8 cellular contexts compared by ENCODE assay signal in the genomic region with DNA sequence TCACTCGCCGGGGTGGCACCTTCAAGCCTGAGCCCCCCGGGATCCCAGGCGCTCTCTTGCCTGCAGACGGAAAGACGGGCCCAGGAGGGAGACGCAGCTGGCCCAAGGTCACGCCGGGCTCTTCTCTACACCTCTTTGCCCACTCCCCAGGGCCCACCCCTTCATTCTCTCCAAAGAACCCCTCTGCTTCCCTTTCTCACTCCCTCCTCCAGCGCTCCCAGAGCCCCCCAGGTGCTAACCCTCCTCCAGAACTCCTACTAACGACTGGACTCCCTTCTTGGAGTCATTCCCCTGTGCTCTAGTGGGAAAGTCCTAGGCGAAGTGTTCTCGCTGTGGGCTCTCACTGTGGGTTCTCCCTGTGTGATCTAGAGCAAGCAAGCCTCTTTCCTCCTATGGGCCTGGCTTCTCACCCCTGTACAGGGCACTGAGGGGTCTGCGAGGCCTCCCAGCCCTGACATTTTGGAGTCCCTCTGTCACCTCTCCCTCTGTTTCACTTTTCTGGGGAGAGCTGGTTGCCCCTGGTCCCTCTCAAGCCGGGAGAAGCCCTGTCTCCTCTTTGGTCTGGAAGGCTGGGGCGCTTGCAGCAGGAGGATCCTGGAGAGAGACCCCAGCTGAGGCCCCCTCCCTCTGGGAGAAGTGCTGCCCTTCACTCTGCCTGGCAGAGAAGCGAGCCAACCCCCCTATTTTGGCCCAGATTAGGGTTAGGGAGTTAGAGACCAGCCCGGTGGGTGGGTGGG. TPM values are rescaled to one million over a fixed set of nuclear protein-coding genes. Genes with fewer than 3 reads are reported as not detected.
DNase-seq lines count a peak whose midpoint lies in the region; ATAC-seq and TF ChIP-seq lines count a peak whose summit lies in the region.

No MANE protein-coding gene starts in this region.

- H3K9me3 ChIP-seq in PC-9 (ENCODE audit: insufficient read depth, low read depth), result no peaks in the 10 kb centered on the region
- H3K9me3 ChIP-seq in ovary, result no peaks in the 10 kb centered on the region

- no peak for DNase-seq in PC-9
- DNase-seq in endothelial cell (ENCODE audit: low spot score), result no peak
- no peak for DNase-seq in ovary
- DNase-seq in NCI-H146 (lab: John Stamatoyannopoulos, UW), result no peak
- DNase-seq in activated effector memory CD4-positive, alpha-beta T cell treated with Interleukin-2 at 50 U/mL for 16 hours, result no peak
- no peak for DNase-seq in HEK293T (ENCODE audit: extremely low spot score)

- H2AFZ ChIP-seq in PC-9, result no peak overlapping the region

- peaks cover 64% of the 10 kb centered on the region for H3F3A ChIP-seq in PC-9 (ENCODE audit: insufficient read depth, low read depth)

- TF ChIP-seq CTCF in PC-9 (conservative IDR thresholded peaks at IDR 0.05) (no peak), endothelial cell (IDR thresholded peaks at IDR 0.05; ENCODE audit: unreplicated experiment) (no peak), ovary (IDR thresholded peaks at IDR 0.05) (no peak)

- H4K20me1 ChIP-seq in PC-9 (ENCODE audit: insufficient read depth), result no peaks in the 10 kb centered on the region; the same call in 1 of the 2 replicates

- 3 to 8% (median 7%) methylated on average over 18 of the region's 18 CpGs for WGBS in ovary, 3 donors

- H3K79me2 ChIP-seq in PC-9 (ENCODE audit: low read depth), result peaks cover 64% of the 10 kb centered on the region

- H3K27ac ChIP-seq in PC-9 (peak overlapping the region; percentile 80), ovary (peak overlapping the region; percentile 42 to 89)

- no peak overlapping the region for H3K27ac Mint-ChIP-seq in endothelial cell (ENCODE audit: unreplicated experiment)

- H3K4me1 ChIP-seq in PC-9 (replicated peaks; ENCODE audit: insufficient read depth) (peaks cover 70% of the 10 kb centered on the region), ovary (ENCODE audit: insufficient read depth) (peaks cover 24% of the 10 kb centered on the region)

- no peak for TF ChIP-seq POLR2A in ovary (IDR thresholded peaks at IDR 0.05)

- TSS peak; percentile 47 for BruUV-seq in PC-9 (replicated peaks; lab: Mats Ljungman, UMichigan)

- H3K4me3 Mint-ChIP-seq in endothelial cell (ENCODE audit: unreplicated experiment), result peak overlapping the region; percentile 94

- H3K36me3 ChIP-seq in PC-9 (ENCODE audit: low read depth), result peaks cover 16% of the 10 kb centered on the region
- no peaks in the 10 kb centered on the region for H3K36me3 ChIP-seq in ovary

- peak overlapping the region; percentile 99 for H3K4me3 ChIP-seq in PC-9
- H3K4me3 ChIP-seq in ovary, result peak overlapping the region; percentile 63

- H3K36me3 Mint-ChIP-seq in endothelial cell (ENCODE audit: low read depth, unreplicated experiment), result peaks cover 4% of the 10 kb centered on the region

- intact Hi-C loops in PC-9 (cut with micrococcal nuclease; ENCODE audit: unreplicated experiment), result loop anchor here (5.0 kb wide), 2 partner anchors 39 to 89 kb away; no protein-coding TSS in a partner anchor
- intact Hi-C loops in ovary (cut with DNase I), result loop anchor here in 1 of 4 donors (2.0 kb wide), 1 partner anchor 27 kb away; no protein-coding TSS in a partner anchor

- peaks cover 21% of the 10 kb centered on the region for H3K4me1 Mint-ChIP-seq in endothelial cell (ENCODE audit: unreplicated experiment)

- H3K4me2 ChIP-seq in PC-9, result peak overlapping the region; percentile 98

- peaks cover 30% of the 10 kb centered on the region for H3K27me3 Mint-ChIP-seq in endothelial cell (ENCODE audit: unreplicated experiment)

- H3K27me3 ChIP-seq in PC-9 (ENCODE audit: insufficient read depth, low read depth) (no peaks in the 10 kb centered on the region), ovary (no peaks in the 10 kb centered on the region)

- POLR2A ChIA-PET in PC-9 (lab: Charles Lee; ENCODE audit: unreplicated experiment), result interaction anchor here (0.5 to 0.6 kb wide), 3 partner anchors 22 to 87 kb away, joined by 3 to 7 read pairs (median 6); a partner anchor contains a TSS
- POLR2A ChIA-PET in HEK293T (lab: Yijun Ruan, JAX), result no interaction called here

- H3K9me2 ChIP-seq in PC-9 (ENCODE audit: insufficient read depth), result no peaks in the 10 kb centered on the region

- TF ChIP-seq EP300 in ovary (IDR thresholded peaks at IDR 0.05), result no peak

- H3K9me3 Mint-ChIP-seq in endothelial cell (ENCODE audit: unreplicated experiment), result no peaks in the 10 kb centered on the region

- CTCF ChIA-PET in PC-9 (lab: Charles Lee) (no interaction called here), HEK293T (lab: Yijun Ruan, JAX) (interaction anchor here (0.6 kb wide), 1 partner anchor 14 kb away, joined by 3 read pairs; no protein-coding TSS in a partner anchor)

- ATAC-seq in GM19467 (IDR thresholded peaks at IDR 0.05; ENCODE audit: unreplicated experiment) (peak; percentile 12), GM18502 (IDR thresholded peaks at IDR 0.05; ENCODE audit: poor library complexity, unreplicated experiment) (no peak)

TF ChIP-seq in HEK293T, 16 proteins besides CTCF, POLR2A, EP300 and RAD21:
- TF ChIP-seq FOXA1 (IDR thresholded peaks at IDR 0.05) (no peak), SP1 (IDR thresholded peaks at IDR 0.05) (no peak), TARDBP (IDR thresholded peaks at IDR 0.05) (no peak)
- TF ChIP-seq, protein P1, sequence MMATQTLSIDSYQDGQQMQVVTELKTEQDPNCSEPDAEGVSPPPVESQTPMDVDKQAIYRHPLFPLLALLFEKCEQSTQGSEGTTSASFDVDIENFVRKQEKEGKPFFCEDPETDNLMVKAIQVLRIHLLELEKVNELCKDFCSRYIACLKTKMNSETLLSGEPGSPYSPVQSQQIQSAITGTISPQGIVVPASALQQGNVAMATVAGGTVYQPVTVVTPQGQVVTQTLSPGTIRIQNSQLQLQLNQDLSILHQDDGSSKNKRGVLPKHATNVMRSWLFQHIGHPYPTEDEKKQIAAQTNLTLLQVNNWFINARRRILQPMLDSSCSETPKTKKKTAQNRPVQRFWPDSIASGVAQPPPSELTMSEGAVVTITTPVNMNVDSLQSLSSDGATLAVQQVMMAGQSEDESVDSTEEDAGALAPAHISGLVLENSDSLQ (IDR thresholded peaks at IDR 0.05), result no peak

RNA-seq across cellular contexts. Expression of a gene that starts 0.9 kb away (rescaled TPM):
- 45.6 and 66.1 TPM in 2 replicates for total RNA-seq in PC-9 (2021)
- 15.5 TPM for total RNA-seq in endothelial cell (ENCODE audit: unreplicated experiment)
- 100 to 1,000 TPM in 2 of 7 donors, 10 to 100 TPM in 5; 26.6 to 170 (median 66.5) TPM for total RNA-seq in ovary
- 10 to 100 TPM; 38.1 to 44.1 TPM for polyA plus RNA-seq in ovary

RNA-seq across cellular contexts. Expression of a gene that starts 28.2 kb away (rescaled TPM):
- 2.3 and 2.9 TPM in 2 replicates for total RNA-seq in PC-9 (2021)
- total RNA-seq in endothelial cell (ENCODE audit: unreplicated experiment), result 0.97 TPM
- 1 to 10 TPM in 1 of 7 donors, under 1 TPM in 4, not detected in 2; 0.20 to 1.0 (median 0.23) TPM for total RNA-seq in ovary
- under 1 TPM; 0.05 to 0.08 TPM for polyA plus RNA-seq in ovary
